24 cellular contexts compared by ENCODE assay signal in the genomic region with DNA sequence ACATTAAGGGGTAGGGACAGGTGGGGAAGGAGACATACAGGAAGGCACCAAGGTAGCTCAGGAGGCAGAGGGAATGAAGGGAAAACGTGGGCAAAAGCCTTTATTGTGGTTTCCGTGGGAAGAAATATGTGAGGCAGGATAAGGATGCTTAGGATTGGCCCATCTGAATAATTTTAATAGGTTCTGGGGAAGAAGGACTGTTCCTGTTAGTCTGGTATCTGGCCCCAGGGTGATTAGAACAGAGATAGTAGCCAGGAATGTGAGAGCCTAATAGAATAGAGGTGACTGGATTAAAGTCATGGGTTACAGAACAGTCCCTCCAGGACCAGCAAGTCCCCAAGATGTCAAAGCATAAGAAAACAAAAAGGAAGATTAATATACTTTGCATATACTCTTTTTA.
"Had no signal": no experiment of that assay in that cellular context is flagged by ENCODE, and none has a peak within 500 bp of the region (broad histone marks: within the 10 kb centered on the region; RNA-seq: fewer than 3 reads in every experiment).

No MANE protein-coding gene starts in this region.

- H3K4me1 Mint-ChIP-seq: activated naive CD4-positive, alpha-beta T cell treated with anti-CD3 and anti-CD28 coated beads, Interleukin-2, amount 10 ng/mL, durations not matched to agents 7 days and 5 days; natural killer cell; T-helper 17 cell had no signal

- H3K4me3 Mint-ChIP-seq: activated CD8-positive, alpha-beta memory T cell treated with anti-CD3 and anti-CD28 coated beads, Interleukin-2, amount 10 ng/mL, durations not matched to agents 7 days and 5 days; activated CD8-positive, alpha-beta T cell treated with anti-CD3 and anti-CD28 coated beads for 36 hours; activated naive CD4-positive, alpha-beta T cell treated with anti-CD3 and anti-CD28 coated beads, Interleukin-2, amount 10 ng/mL, durations not matched to agents 7 days and 5 days; mesothelial cell of epicardium; natural killer cell; T-helper 17 cell had no signal

- H3K27ac ChIP-seq: esophagus muscularis mucosa, gastroesophageal sphincter, lower lobe of right lung, spleen, upper lobe of right lung had no signal

- H3K36me3 Mint-ChIP-seq: activated CD8-positive, alpha-beta memory T cell treated with anti-CD3 and anti-CD28 coated beads, Interleukin-2, amount 10 ng/mL, durations not matched to agents 7 days and 5 days; activated naive CD4-positive, alpha-beta T cell treated with anti-CD3 and anti-CD28 coated beads, Interleukin-2, amount 10 ng/mL, durations not matched to agents 7 days and 5 days; mesothelial cell of epicardium; natural killer cell had no signal

- H3K4me3 ChIP-seq: esophagus muscularis mucosa, gastroesophageal sphincter, lower lobe of right lung, spleen, upper lobe of right lung had no signal

- DNase-seq: activated CD4-positive, alpha-beta T cell treated with anti-CD3 and anti-CD28 coated beads for 48 hours; activated CD8-positive, alpha-beta memory T cell treated with anti-CD3 and anti-CD28 coated beads, Interleukin-2, amount 10 ng/mL, durations not matched to agents 7 days and 5 days; activated CD8-positive, alpha-beta T cell treated with anti-CD3 and anti-CD28 coated beads for 36 hours; activated effector memory CD4-positive, alpha-beta T cell treated with anti-CD3 and anti-CD28 coated beads, Interleukin-2, amount 50 U/mL, for 16 hours; activated naive CD4-positive, alpha-beta T cell treated with anti-CD3 and anti-CD28 coated beads, Interleukin-2, amount 10 ng/mL, durations not matched to agents 7 days and 5 days; activated T-cell treated with anti-CD3 and anti-CD28 coated beads for 4 hours; amygdala; dermis blood vessel endothelial cell; effector CD8-positive, alpha-beta T cell; head of caudate nucleus; hypothalamus; left colon; lower lobe of right lung; natural killer cell; retina; spleen; stimulated activated CD4-positive, alpha-beta T cell treated with anti-CD3 and anti-CD28 coated beads, Interleukin-4, amount 100 ng/mL, for 1 hour; stimulated activated naive CD8-positive, alpha-beta T cell treated with anti-CD3 and anti-CD28 coated beads, Interleukin-15, Interleukin-2, amounts not matched to agents 100 U/mL and 50 U/mL, for 24 hours; T-helper 17 cell; upper lobe of right lung had no signal

- H3K27me3 Mint-ChIP-seq: activated naive CD4-positive, alpha-beta T cell treated with anti-CD3 and anti-CD28 coated beads, Interleukin-2, amount 10 ng/mL, durations not matched to agents 7 days and 5 days; progenitor cell of endocrine pancreas had no signal

- H3K27me3 ChIP-seq: esophagus muscularis mucosa, gastroesophageal sphincter, upper lobe of right lung had no signal

- H3K9me3 Mint-ChIP-seq: activated CD8-positive, alpha-beta T cell treated with anti-CD3 and anti-CD28 coated beads for 36 hours; activated naive CD4-positive, alpha-beta T cell treated with anti-CD3 and anti-CD28 coated beads, Interleukin-2, amount 10 ng/mL, durations not matched to agents 7 days and 5 days had no signal

- H3K4me1 ChIP-seq: esophagus muscularis mucosa, gastroesophageal sphincter had no signal

- H3K36me3 ChIP-seq: esophagus muscularis mucosa, gastroesophageal sphincter, lower lobe of right lung, spleen, upper lobe of right lung had no signal

- H3K27ac Mint-ChIP-seq: activated CD8-positive, alpha-beta memory T cell treated with anti-CD3 and anti-CD28 coated beads, Interleukin-2, amount 10 ng/mL, durations not matched to agents 7 days and 5 days; activated CD8-positive, alpha-beta T cell treated with anti-CD3 and anti-CD28 coated beads for 36 hours; activated naive CD4-positive, alpha-beta T cell treated with anti-CD3 and anti-CD28 coated beads, Interleukin-2, amount 10 ng/mL, durations not matched to agents 7 days and 5 days; mesothelial cell of epicardium; natural killer cell; progenitor cell of endocrine pancreas; T-helper 17 cell had no signal

- H3K9me3 ChIP-seq: esophagus muscularis mucosa, gastroesophageal sphincter, lower lobe of right lung, spleen, upper lobe of right lung had no signal
